Comparison of ENCODE assay signal across 9 cellular contexts in genomic region chr17:77212081-77212832, GRCh38.
DNase-seq lines count a peak whose midpoint lies in the region; ATAC-seq and TF ChIP-seq lines count a peak whose summit lies in the region.
"Had no signal": no experiment of that assay in that cellular context is flagged by ENCODE, and none has a peak within 500 bp of the region (broad histone marks: within the 10 kb centered on the region; RNA-seq: fewer than 3 reads in every experiment).

No MANE protein-coding gene starts in this region.

- peaks cover 9% of the 10 kb centered on the region for H3K4me1 Mint-ChIP-seq in WTC11

- H3K36me3 Mint-ChIP-seq in WTC11 = peaks cover 53% of the 10 kb centered on the region

- no peak for DNase-seq in WTC11 (ENCODE audit: low spot score)
- DNase-seq in superior temporal gyrus (ENCODE audit: extremely low spot score) = peak; percentile 60
- DNase-seq in NCI-H1436 treated with DMSO at 0.1 percent for 48 hours (lab: John Stamatoyannopoulos, UW) = no peak
- DNase-seq in DMS53 treated with DMSO at 0.1 percent for 48 hours (lab: John Stamatoyannopoulos, UW; ENCODE audit: unreplicated experiment) = no peak
- no peak for DNase-seq in NCI-H2196 treated with DMSO at 0.1 percent for 48 hours (lab: John Stamatoyannopoulos, UW; ENCODE audit: unreplicated experiment)
- no peak for DNase-seq in SHP77 (lab: John Stamatoyannopoulos, UW)
- DNase-seq: kidney glomerular epithelial cell had no signal

- H3K27ac Mint-ChIP-seq in WTC11 = 0 out of 2 replicates have a peak overlapping the region, but pooled peaks have one; percentile 3

- no peak for TF ChIP-seq CTCF in WTC11 (IDR thresholded peaks at IDR 0.05)

- no peaks in the 10 kb centered on the region for H3K27me3 Mint-ChIP-seq in WTC11 (ENCODE audit: low read depth)

- POLR2A ChIA-PET in WTC11 (lab: Charles Lee) = no interaction called here

- peak; percentile 83 for ATAC-seq in GM19372 (IDR thresholded peaks at IDR 0.05; ENCODE audit: low read depth, unreplicated experiment)
- peak; percentile 63 for ATAC-seq in HG03095 (IDR thresholded peaks at IDR 0.05; ENCODE audit: unreplicated experiment)
- ATAC-seq in WTC11 = no peak

- no peaks in the 10 kb centered on the region for H3K9me3 Mint-ChIP-seq in WTC11

- CTCF ChIA-PET in WTC11 (lab: Charles Lee) = interaction anchor here (1.9 to 2.1 kb wide), 2 partner anchors 124 to 126 kb away, joined by 5 to 6 read pairs; no protein-coding TSS in a partner anchor

- H3K4me3 Mint-ChIP-seq in WTC11 = no peak overlapping the region

TF ChIP-seq in WTC11, 78 proteins besides CTCF, POLR2A, EP300 and RAD21:
- no peak for TF ChIP-seq ARID4B (CRISPR knock-in tag; IDR thresholded peaks at IDR 0.05; ENCODE audit: borderline replicate concordance)
- TF ChIP-seq ATF1 (CRISPR knock-in tag; IDR thresholded peaks at IDR 0.05) = no peak
- no peak for TF ChIP-seq NR2C2 (CRISPR knock-in tag; IDR thresholded peaks at IDR 0.05)
- TF ChIP-seq IRF2 (CRISPR knock-in tag; IDR thresholded peaks at IDR 0.05; ENCODE audit: borderline replicate concordance, low read depth) = no peak
- TF ChIP-seq SMAD4 (CRISPR knock-in tag; IDR thresholded peaks at IDR 0.05) = no peak
- no peak for TF ChIP-seq E2F1 (CRISPR knock-in tag; IDR thresholded peaks at IDR 0.05)
- no peak for TF ChIP-seq SMAD3 (CRISPR knock-in tag; IDR thresholded peaks at IDR 0.05; ENCODE audit: borderline replicate concordance)
- no peak for TF ChIP-seq TEAD4 (CRISPR knock-in tag; IDR thresholded peaks at IDR 0.05)
- TF ChIP-seq OVOL2 (CRISPR knock-in tag; IDR thresholded peaks at IDR 0.05; ENCODE audit: borderline replicate concordance) = no peak
- TF ChIP-seq ZNF425 (CRISPR knock-in tag; conservative IDR thresholded peaks at IDR 0.05) = no peak
- no peak for TF ChIP-seq FOXP4 (CRISPR knock-in tag; IDR thresholded peaks at IDR 0.05)
- no peak for TF ChIP-seq PREB (CRISPR knock-in tag; IDR thresholded peaks at IDR 0.05; ENCODE audit: borderline replicate concordance)
- no peak for TF ChIP-seq ZNF671 (CRISPR knock-in tag; IDR thresholded peaks at IDR 0.05)
- TF ChIP-seq ZNF138 (CRISPR knock-in tag; conservative IDR thresholded peaks at IDR 0.05) = no peak
TF ChIP-seq in WTC11: peak in this region for 0.
